Comparison of ENCODE assay signal across 8 cellular contexts in genomic region chr15:89299896-89300295, GRCh38. TPM values are rescaled to one million over a fixed set of nuclear protein-coding genes. Genes with fewer than 3 reads are reported as not detected.
DNase-seq lines count a peak whose midpoint lies in the region; ATAC-seq and TF ChIP-seq lines count a peak whose summit lies in the region.
"Had no signal": no experiment of that assay in that cellular context is flagged by ENCODE, and none has a peak within 500 bp of the region (broad histone marks: within the 10 kb centered on the region; RNA-seq: fewer than 3 reads in every experiment).

No MANE protein-coding gene starts in this region.

- peaks cover 76% of the 10 kb centered on the region for H3K36me3 Mint-ChIP-seq in endodermal cell (ENCODE audit: low read depth)

- no peaks in the 10 kb centered on the region for H3K79me2 ChIP-seq in DND-41 (ENCODE audit: insufficient read depth, low read length)

- no peaks in the 10 kb centered on the region for H3K4me1 Mint-ChIP-seq in endodermal cell

- ATAC-seq in DND-41 (ENCODE audit: insufficient read depth, low read depth): peak; percentile 33; the same call in 1 of the 3 replicates

- no peak overlapping the region for H3K27ac Mint-ChIP-seq in endodermal cell

- no peak overlapping the region for H3K4me2 ChIP-seq in DND-41 (ENCODE audit: insufficient read depth, low read length)

- peak; percentile 9 for TF ChIP-seq CTCF in DND-41 (IDR thresholded peaks at IDR 0.05; ENCODE audit: borderline replicate concordance, extremely low read depth, low read length, poor library complexity, severe bottlenecking)
- TF ChIP-seq CTCF in endodermal cell (conservative IDR thresholded peaks at IDR 0.05): peak; percentile 48

- DNase-seq in DND-41 (no peak), NCI-H460 (ENCODE audit: extremely low read depth, low read depth) (peak; percentile 26), endodermal cell (no peak), non-pigmented ciliary epithelial cell (ENCODE audit: low read depth) (peak; percentile 34), DMS 273 (lab: John Stamatoyannopoulos, UW; ENCODE audit: unreplicated experiment) (no peak), GF-D8 (lab: John Stamatoyannopoulos, UW) (no peak), GOT3 (lab: John Stamatoyannopoulos, UW) (no peak)
- DNase-seq: upper lobe of left lung had no signal

- H3K4me1 ChIP-seq in DND-41 (ENCODE audit: insufficient read depth, low read length): no peaks in the 10 kb centered on the region
- H3K4me1 ChIP-seq in endodermal cell (ENCODE audit: control insufficient read depth, insufficient read depth, low read length): no peaks in the 10 kb centered on the region
- H3K4me1 ChIP-seq: upper lobe of left lung had no signal

- H3K27ac ChIP-seq in DND-41 (ENCODE audit: low read length): no peak overlapping the region
- no peak overlapping the region for H3K27ac ChIP-seq in endodermal cell (ENCODE audit: low read depth, low read length)
- H3K27ac ChIP-seq: upper lobe of left lung had no signal

- H3K27me3 ChIP-seq in DND-41 (ENCODE audit: insufficient read depth, low read length, poor library complexity) (no peaks in the 10 kb centered on the region), endodermal cell (ENCODE audit: control insufficient read depth, insufficient read depth, low read length, poor library complexity, severe bottlenecking) (no peaks in the 10 kb centered on the region)
- H3K27me3 ChIP-seq: upper lobe of left lung had no signal

- H3K36me3 ChIP-seq in DND-41 (ENCODE audit: insufficient read depth, low read length) (peaks cover 74% of the 10 kb centered on the region), endodermal cell (ENCODE audit: control insufficient read depth, insufficient read depth, low read length) (peaks cover 70% of the 10 kb centered on the region)
- H3K36me3 ChIP-seq: upper lobe of left lung had no signal

- H3K9me3 ChIP-seq in DND-41 (ENCODE audit: insufficient read depth, low read length, severe bottlenecking) (no peaks in the 10 kb centered on the region), endodermal cell (ENCODE audit: control insufficient read depth, low read length) (peaks cover 11% of the 10 kb centered on the region)
- H3K9me3 ChIP-seq: upper lobe of left lung had no signal

- no peaks in the 10 kb centered on the region for H4K20me1 ChIP-seq in DND-41 (ENCODE audit: insufficient read depth, low read length)

- peaks cover 19% of the 10 kb centered on the region for H3K9me3 Mint-ChIP-seq in endodermal cell

- no peaks in the 10 kb centered on the region for H3K27me3 Mint-ChIP-seq in endodermal cell (ENCODE audit: insufficient read depth)

- no peak overlapping the region for H3K4me3 ChIP-seq in DND-41 (ENCODE audit: low read depth in 1 of 2, low read length in 2 of 2)
- H3K4me3 ChIP-seq in endodermal cell (ENCODE audit: low read length): no peak overlapping the region
- H3K4me3 ChIP-seq: upper lobe of left lung had no signal

- H3K9ac ChIP-seq in DND-41 (ENCODE audit: low read depth, low read length) (no peak overlapping the region), endodermal cell (ENCODE audit: extremely low read depth, low read length, poor library complexity, severe bottlenecking) (no peak overlapping the region)

- no peak overlapping the region for H2AFZ ChIP-seq in DND-41 (ENCODE audit: low read depth, low read length)

- H3K4me3 Mint-ChIP-seq in endodermal cell: no peak overlapping the region

RNA-seq across cellular contexts. Expression of gene POLG, which starts 34.7 kb away (rescaled TPM):
- total RNA-seq in NCI-H460 (2014; rRNA removed; shearing (Covaris generic)): 30.5 and 38.8 TPM in 2 replicates
- polyA plus RNA-seq in NCI-H460 (2014; cell fraction: nucleus; rRNA removed): 154 and 176 TPM in 2 replicates
- 10 to 100 TPM; 55.3 to 60.2 TPM for total RNA-seq in endodermal cell
- polyA plus RNA-seq in endodermal cell (2013, experiment 1 of 2): 39.6 TPM
- 40.7 TPM for polyA plus RNA-seq in endodermal cell (2013, experiment 2 of 2)

RNA-seq across cellular contexts. Expression of gene FANCI, which starts 56.1 kb away (rescaled TPM):
- 39.4 and 44.7 TPM in 2 replicates for total RNA-seq in NCI-H460 (2014; rRNA removed; shearing (Covaris generic))
- 115 and 116 TPM in 2 replicates for polyA plus RNA-seq in NCI-H460 (2014; cell fraction: nucleus; rRNA removed)
- 100 to 1,000 TPM in 1 of 2 donors, 10 to 100 TPM in 1; 94.5 to 173 TPM for total RNA-seq in endodermal cell
- polyA plus RNA-seq in endodermal cell (2013, experiment 1 of 2): 88.2 TPM
- polyA plus RNA-seq in endodermal cell (2013, experiment 2 of 2): 86.2 TPM

Comparison
In these comparisons a context has a peak if more than half of its experiments do, and no peak if none do; other contexts are left out.
1. DNase-seq: peak in NCI-H460 (single experiment) and non-pigmented ciliary epithelial cell (single experiment); none in DND-41 (single experiment), endodermal cell (single experiment), DMS 273 (single experiment), GF-D8 (single experiment) and GOT3 (single experiment).